In genomic region chr17:43393944-43394482, GRCh38 we compare ENCODE assay signal across 8 cellular contexts.
DNase-seq lines count a peak whose midpoint lies in the region; ATAC-seq lines count a peak whose summit lies in the region.

No MANE protein-coding gene starts in this region.

- H3K36me3 ChIP-seq in ACC112 (ENCODE audit: insufficient read depth, low read length), result no peaks in the 10 kb centered on the region

- no peaks in the 10 kb centered on the region for H3K27me3 ChIP-seq in ACC112 (ENCODE audit: insufficient read depth, low read length)

- 0 out of 2 replicates have a peak overlapping the region, but pooled peaks have one; percentile 5 for H3K4me3 ChIP-seq in ACC112 (ENCODE audit: low read depth, low read length)

- peaks cover 4% of the 10 kb centered on the region for H3K79me2 ChIP-seq in ACC112 (ENCODE audit: control insufficient read depth, insufficient read depth, low read length, unreplicated experiment)

- H3K4me1 ChIP-seq in ACC112 (ENCODE audit: control insufficient read depth, insufficient read depth, low read length, unreplicated experiment), result peaks cover 10% of the 10 kb centered on the region

- DNase-seq in GOT3 (lab: John Stamatoyannopoulos, UW) (peak; percentile 59), NCI-H345 (lab: John Stamatoyannopoulos, UW) (peak; percentile 83), cerebellar cortex (ENCODE audit: low spot score) (peak; percentile 95), kidney glomerular epithelial cell (lab: John Stamatoyannopoulos, UW) (peak; percentile 65)
- peak; percentile 86 for DNase-seq in activated CD4-positive, CD25-positive, alpha-beta regulatory T cell treated with anti-CD3 and anti-CD28 coated beads, Interleukin-2, amount 50 U/mL, for 72 hours
- peak; percentile 83 to 87 for DNase-seq in stimulated activated CD4-positive, alpha-beta T cell treated with anti-CD3 and anti-CD28 coated beads, Interleukin-15, amount 100 ng/mL, for 48 hours (ENCODE audit: low read depth in 2 of 2)

- no peak for ATAC-seq in GM21447 (IDR thresholded peaks at IDR 0.05; ENCODE audit: unreplicated experiment)

- no peak overlapping the region for H3K27ac ChIP-seq in ACC112 (ENCODE audit: low read depth, low read length)

- peak overlapping the region; percentile 90 for H2AFZ ChIP-seq in ACC112 (ENCODE audit: low read length, unreplicated experiment)
